8 cellular contexts compared by ENCODE assay signal in genomic region chr2:240997856-240998705, GRCh38. TPM values are rescaled to one million over a fixed set of nuclear protein-coding genes. Genes with fewer than 3 reads are reported as not detected.
A peak's percentile ranks its signal among the peaks of the same experiment; 100 is the strongest.
DNase-seq lines count a peak whose midpoint lies in the region; ATAC-seq and TF ChIP-seq lines count a peak whose summit lies in the region.

Gene SNED1 (plus strand): TSS chr2:240998618. CDS start chr2:240998838, 220 bp downstream.

- peaks cover 0 to 7% of the 10 kb centered on the region in 2 donors for H3K4me1 Mint-ChIP-seq in immature natural killer cell

- no peaks in the 10 kb centered on the region for H3K36me3 Mint-ChIP-seq in immature natural killer cell

- no peak within 1 kb of the TSS for H3K27ac Mint-ChIP-seq in immature natural killer cell

- H3K4me3 ChIP-seq in cardiac fibroblast (replicated peaks in 1 of 2; ENCODE audit: low read depth in 2 of 2, low read length in 2 of 2) (peak within 1 kb of the TSS; percentile 59 to 72), skin epidermis (peak within 1 kb of the TSS; percentile 33 to 54 (median 47))

- DNase-seq in DMS53 (lab: John Stamatoyannopoulos, UW) (peak; percentile 90), M059J (ENCODE audit: low read depth) (peak; percentile 53), cardiac fibroblast (ENCODE audit: low read depth in 2 of 2) (peak; percentile 86 to 87), immature natural killer cell (peak; percentile 54 to 57 (median 55))

- ATAC-seq in HG02763 (IDR thresholded peaks at IDR 0.05; ENCODE audit: unreplicated experiment): no peak
- ATAC-seq in HG02938 (IDR thresholded peaks at IDR 0.05; ENCODE audit: unreplicated experiment): no peak

- H3K27ac ChIP-seq in VCaP (peak within 1 kb of the TSS; percentile 89), skin epidermis (peak within 1 kb of the TSS in 17 of 21 experiments; percentile 34 to 93 (median 83))

- peaks cover 0 to 2% (median 0%) of the 10 kb centered on the region in 6 donors for H3K9me3 Mint-ChIP-seq in immature natural killer cell

- TF ChIP-seq CTCF in VCaP (conservative IDR thresholded peaks at IDR 0.05): no peak
- no peak for TF ChIP-seq CTCF in cardiac fibroblast (IDR thresholded peaks at IDR 0.05; ENCODE audit: low read depth, low read length)

- H3K4me3 Mint-ChIP-seq in immature natural killer cell: peak within 1 kb of the TSS; percentile 42 to 78 (median 64)

- peaks cover 2 to 14% (median 3%) of the 10 kb centered on the region in 3 donors for H3K27me3 Mint-ChIP-seq in immature natural killer cell (ENCODE audit: low read depth in 3 of 3)

RNA-seq across cellular contexts. Expression of gene SNED1, which starts in this region (rescaled TPM):
- total RNA-seq in M059J (2014; rRNA removed; shearing (Covaris generic)): 1.3 and 2.2 TPM in 2 replicates
- polyA plus RNA-seq in immature natural killer cell: under 1 TPM in 2 of 3 donors, not detected in 1; 0.24 to 0.56 TPM

Comparison
In these comparisons a context has a peak if more than half of its experiments do, and no peak if none do; other contexts are left out.
1. Peak in DNase-seq in immature natural killer cell; RNA of the gene not detected or under 1 TPM.